ENCODE assay signal across 9 cellular contexts in the genomic region with DNA sequence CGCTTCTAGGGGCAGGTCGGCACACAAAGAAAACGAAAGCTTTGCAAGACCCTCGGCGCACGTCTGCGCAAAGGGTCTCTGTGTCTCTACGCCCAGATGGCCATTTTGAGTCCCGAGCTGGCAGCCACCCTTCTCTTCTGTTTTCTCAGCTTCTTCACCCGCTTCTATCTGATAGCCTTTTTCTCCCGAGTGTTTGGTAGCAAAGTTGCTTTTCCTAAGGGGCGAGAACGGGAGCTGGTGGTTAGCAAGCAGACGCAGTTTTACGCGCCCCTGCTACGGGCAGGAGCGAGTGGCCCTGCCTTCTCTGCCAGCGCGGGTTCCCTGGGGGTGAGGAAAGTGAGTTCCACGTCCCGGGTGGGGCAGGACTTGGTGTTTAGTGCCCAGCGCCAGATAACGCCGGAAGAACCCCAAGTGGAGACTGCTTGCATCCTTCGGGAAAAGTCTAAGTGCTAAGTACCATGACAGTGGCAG. TPM values are rescaled to one million over a fixed set of nuclear protein-coding genes. Genes with fewer than 3 reads are reported as not detected.
DNase-seq lines count a peak whose midpoint lies in the region; ATAC-seq, FAIRE-seq and TF ChIP-seq lines count a peak whose summit lies in the region.
"Had no signal": no experiment of that assay in that cellular context is flagged by ENCODE, and none has a peak within 500 bp of the region (broad histone marks: within the 10 kb centered on the region; RNA-seq: fewer than 3 reads in every experiment).

No MANE protein-coding gene starts in this region.

- no peaks in the 10 kb centered on the region for H3K36me3 ChIP-seq in Peyer's patch
- no peaks in the 10 kb centered on the region for H3K36me3 ChIP-seq in mesendoderm (ENCODE audit: control insufficient read depth, insufficient read depth, low read length)
- H3K36me3 ChIP-seq in aorta (ENCODE audit: control insufficient read depth in 1 of 2, insufficient read depth in 2 of 2, low read length in 1 of 2) = no peaks in the 10 kb centered on the region

- H3K27ac ChIP-seq in 22Rv1 (peak overlapping the region; percentile 93), Peyer's patch (no peak overlapping the region), cingulate gyrus (ENCODE audit: low read depth, low read length) (peak overlapping the region; percentile 47), mesendoderm (ENCODE audit: low read depth, low read length) (no peak overlapping the region), aorta (ENCODE audit: low read depth in 1 of 2, low read length in 2 of 2) (no peak overlapping the region)

- no peaks in the 10 kb centered on the region for H3K27me3 ChIP-seq in Peyer's patch
- no peaks in the 10 kb centered on the region for H3K27me3 ChIP-seq in mesendoderm (ENCODE audit: insufficient read depth, low read length, poor library complexity)
- H3K27me3 ChIP-seq in aorta (ENCODE audit: control insufficient read depth in 1 of 2, insufficient read depth in 2 of 2, low read length in 1 of 2) = no peaks in the 10 kb centered on the region

- H4K5ac ChIP-seq in mesendoderm (ENCODE audit: low read length) = no peak overlapping the region

- peaks cover 2% of the 10 kb centered on the region for H3K79me1 ChIP-seq in mesendoderm (ENCODE audit: low read length)

- H3K4me2 ChIP-seq in mesendoderm (ENCODE audit: low read length) = no peak overlapping the region

- H2AK5ac ChIP-seq in mesendoderm (ENCODE audit: low read length) = no peak overlapping the region

- H3K18ac ChIP-seq in mesendoderm (ENCODE audit: low read length) = no peak overlapping the region

- peak overlapping the region; percentile 3 for H3K9ac ChIP-seq in mesendoderm (ENCODE audit: low read length)

- H2BK5ac ChIP-seq in mesendoderm (ENCODE audit: low read length) = no peak overlapping the region

- H3K79me2 ChIP-seq in mesendoderm (ENCODE audit: control insufficient read depth, insufficient read depth, low read length) = peaks cover 14% of the 10 kb centered on the region

- intact Hi-C loops in aorta (cut with DNase I) = loop anchor here in 1 of 2 donors (10.0 kb wide), 1 partner anchor 151 kb away; no protein-coding TSS in a partner anchor

- no peak overlapping the region for H3K4ac ChIP-seq in mesendoderm (ENCODE audit: low read depth, low read length)

- TF ChIP-seq POLR2A in GM12891 (IDR thresholded peaks at IDR 0.05; ENCODE audit: low read depth, low read length) (no peak), Peyer's patch (IDR thresholded peaks at IDR 0.05) (no peak)

- no peak for TF ChIP-seq CTCF in 22Rv1 (IDR thresholded peaks at IDR 0.05)
- no peak for TF ChIP-seq CTCF in Peyer's patch (IDR thresholded peaks at IDR 0.05)

- H3K4me1 ChIP-seq in Peyer's patch = peaks cover 0 to 25% (median 2%) of the 10 kb centered on the region in 4 donors
- peaks cover 2% of the 10 kb centered on the region for H3K4me1 ChIP-seq in mesendoderm (ENCODE audit: control insufficient read depth, low read depth, low read length)
- H3K4me1 ChIP-seq in aorta (ENCODE audit: control insufficient read depth in 1 of 2, insufficient read depth in 2 of 2, low read length in 2 of 2) = peaks cover 2 to 8% of the 10 kb centered on the region in 2 donors

- no peak overlapping the region for H2BK15ac ChIP-seq in mesendoderm (replicated peaks; ENCODE audit: low read depth)

- DNase-seq in GM12891 (ENCODE audit: insufficient read length, low spot score) (no peak), Peyer's patch (peak in 2 of 3 donors; percentile 50 to 60), mesendoderm (no peak), aorta (peak in 1 of 2 donors; percentile 78), GOT3 (lab: John Stamatoyannopoulos, UW) (no peak)

- no peak overlapping the region for H3K23ac ChIP-seq in mesendoderm (ENCODE audit: low read length)

- peak overlapping the region; percentile 21 to 46 (median 38) for H3K4me3 ChIP-seq in Peyer's patch
- H3K4me3 ChIP-seq in mesendoderm (ENCODE audit: low read length) = no peak overlapping the region
- H3K4me3 ChIP-seq in aorta (ENCODE audit: low read length in 2 of 2) = peak overlapping the region; percentile 12 to 74

- no peak for FAIRE-seq in GM12891 (lab: Jason Lieb, UNC)

- H2BK120ac ChIP-seq in mesendoderm (ENCODE audit: low read depth, low read length) = no peak overlapping the region

- peak overlapping the region; percentile 35 for H3K56ac ChIP-seq in mesendoderm (ENCODE audit: low read length)

- WGBS in mesendoderm (ENCODE audit: extremely low coverage, insufficient coverage, low lambda C conversion rate) = no CpG with 5 or more reads among the region's 26 CpGs
- WGBS in aorta, 2 donors = 6 to 12% methylated on average over 26 of the region's 26 CpGs

- ATAC-seq in aorta (ENCODE audit: low FRiP score) = no peak
- no peak for ATAC-seq in GM19351 (IDR thresholded peaks at IDR 0.05; ENCODE audit: unreplicated experiment)

- no peak overlapping the region for H4K8ac ChIP-seq in mesendoderm (ENCODE audit: low read depth, low read length)

- H3K9me3 ChIP-seq in Peyer's patch = no peaks in the 10 kb centered on the region
- no peaks in the 10 kb centered on the region for H3K9me3 ChIP-seq in aorta (ENCODE audit: control insufficient read depth, low read length)

TF ChIP-seq in GM12891, 5 proteins besides CTCF, POLR2A, EP300 and RAD21:
- no peak for TF ChIP-seq SPI1 (IDR thresholded peaks at IDR 0.05; ENCODE audit: low read depth, low read length)
- no peak for TF ChIP-seq PAX5 (IDR thresholded peaks at IDR 0.05; ENCODE audit: insufficient read depth, low read length, severe bottlenecking)
- 0 out of 2 replicates have a peak, but pooled peaks have one; percentile 27 for TF ChIP-seq TAF1 (IDR thresholded peaks at IDR 0.05; ENCODE audit: low read depth, low read length)
- TF ChIP-seq POLR2AphosphoS5 (IDR thresholded peaks at IDR 0.05; ENCODE audit: low read depth, low read length) = no peak

RNA-seq across cellular contexts. Expression of a gene that starts 2.9 kb away (rescaled TPM):
- polyA plus RNA-seq in GM12891 (2012; ENCODE audit: low read depth, missing spikeins) = 23.4 TPM
- total RNA-seq in Peyer's patch (10 to 100 TPM; 21.5 to 28.9 (median 23.6) TPM), aorta (10 to 100 TPM; 22.2 to 22.5 TPM)
- 9.6 TPM for polyA plus RNA-seq in mesendoderm (2013, experiment 1 of 2)
- polyA plus RNA-seq in mesendoderm (2013, experiment 2 of 2) = 9.5 TPM
- 10 to 100 TPM; 18.8 to 22.3 TPM for polyA plus RNA-seq in aorta

RNA-seq across cellular contexts. Expression of a gene that starts 8.7 kb away (rescaled TPM):
- polyA plus RNA-seq in GM12891 (2012; ENCODE audit: low read depth, missing spikeins) = 0.27 TPM
- 10 to 100 TPM in 2 of 4 donors, 1 to 10 TPM in 2; 6.6 to 17.2 (median 9.6) TPM for total RNA-seq in Peyer's patch
- 0.13 TPM for polyA plus RNA-seq in mesendoderm (2013, experiment 1 of 2)
- 0.04 TPM for polyA plus RNA-seq in mesendoderm (2013, experiment 2 of 2)
- total RNA-seq in aorta = not detected
- 1 to 10 TPM in 1 of 2 donors, not detected in 1; 5.0 TPM for polyA plus RNA-seq in aorta
- total RNA-seq: glomerular endothelial cell had no signal

Comparison
In these comparisons a context has a peak if more than half of its experiments do, and no peak if none do; other contexts are left out.
1. H3K27ac ChIP-seq: peak in 22Rv1 (single experiment) and cingulate gyrus (single experiment); none in Peyer's patch (0 of 4), mesendoderm (single experiment) and aorta (0 of 2).
2. DNase-seq: peak in Peyer's patch (2 of 3); none in GM12891 (single experiment), mesendoderm (single experiment) and GOT3 (single experiment).
3. RNA of a gene that starts 8.7 kb away (total RNA-seq): 6.6 to 17.2 TPM in Peyer's patch; not detected in aorta; every median in the first group is over 4 times any median in the second.